1 cellular context compared by ENCODE assay signal in the genomic region with DNA sequence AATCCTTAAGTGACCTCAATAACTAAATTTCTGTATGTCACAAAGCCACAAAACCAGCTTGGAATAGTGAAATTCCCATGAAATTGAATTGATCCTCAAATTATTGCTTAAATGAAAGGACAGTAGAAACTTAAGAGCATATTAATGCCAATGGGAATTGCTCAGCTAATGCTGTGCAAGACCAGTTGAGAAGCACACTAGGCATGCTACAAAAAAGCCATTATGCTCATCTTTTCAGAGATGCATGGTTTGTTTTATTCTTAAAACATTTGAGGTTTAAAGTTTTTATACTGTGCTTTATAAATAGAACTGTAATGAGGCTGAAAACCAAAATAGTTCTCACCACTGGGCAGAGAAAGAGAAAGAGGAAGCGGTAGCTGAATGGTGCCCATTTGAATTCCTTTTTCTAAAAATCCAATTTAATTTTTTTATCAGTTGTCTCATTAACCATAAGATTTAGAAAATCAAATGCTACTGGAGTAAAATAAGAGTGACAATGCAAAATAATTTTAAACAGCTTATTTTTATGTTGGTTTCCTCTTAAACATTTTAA.
TF ChIP-seq lines count a peak whose summit lies in the region.

No MANE protein-coding gene starts in this region.

TF ChIP-seq in K562, 482 proteins besides CTCF, POLR2A, EP300 and RAD21 (continued from another document):
- no peak for TF ChIP-seq ATF6 (CRISPR knock-in tag; IDR thresholded peaks at IDR 0.05)
